In genomic region chr6:29589423-29590048, GRCh38 we compare ENCODE assay signal across 8 cellular contexts. TPM values are rescaled to one million over a fixed set of nuclear protein-coding genes. Genes with fewer than 3 reads are reported as not detected.
DNase-seq lines count a peak whose midpoint lies in the region; ATAC-seq and TF ChIP-seq lines count a peak whose summit lies in the region.

No MANE protein-coding gene starts in this region.

- DNase-seq in GM10248 (ENCODE audit: extremely low spot score) = peak; percentile 58
- DNase-seq in KBM-7 = peak; percentile 72
- DNase-seq in T-helper 1 cell = peak in 3 of 5 donors; percentile 26 to 43 (median 43)
- no peak for DNase-seq in ascending aorta (ENCODE audit: low spot score in 2 of 2)
- DNase-seq in iPS DF 19.7 (ENCODE audit: low read depth, low spot score) = peak; percentile 20
- peak; percentile 38 for DNase-seq in stimulated activated CD4-positive, alpha-beta T cell treated with anti-CD3 and anti-CD28 coated beads, Interleukin-12 subunit alpha, Interleukin-12 subunit beta, amount 100 ng/mL, for 4 hours
- no peak for DNase-seq in NCI-H524 treated with DMSO at 0.1 percent for 48 hours (lab: John Stamatoyannopoulos, UW)

- TF ChIP-seq CTCF in GM10248 (IDR thresholded peaks at IDR 0.05; ENCODE audit: control extremely low read depth, extremely low read depth, low read depth, missing control alignments) = peak; percentile 88
- TF ChIP-seq CTCF in ascending aorta (IDR thresholded peaks at IDR 0.05) = peak; percentile 60 to 89 (median 75)

- H3K27me3 ChIP-seq in ascending aorta = no peaks in the 10 kb centered on the region

- no peaks in the 10 kb centered on the region for H3K9me3 ChIP-seq in ascending aorta

- no peak overlapping the region for H3K4me3 ChIP-seq in ascending aorta

- no peak for ATAC-seq in HG02970 (IDR thresholded peaks at IDR 0.05; ENCODE audit: low FRiP score, unreplicated experiment)

- intact Hi-C loops in ascending aorta (cut with DNase I) = loop anchor here (5.0 kb wide), 1 partner anchor 902 kb away; no protein-coding TSS in a partner anchor

- H3K27ac ChIP-seq in ascending aorta = no peak overlapping the region

- CTCF ChIA-PET in GM10248 (lab: Yijun Ruan, JAX) = interaction anchor here (0.6 to 4.6 kb wide), 16 partner anchors 8 to 904 kb away, joined by 3 to 30 read pairs (median 4); partner anchors contain the start of genes OR12D3 and UBD

- H3K4me1 ChIP-seq in ascending aorta = no peaks in the 10 kb centered on the region

- POLR2A ChIA-PET in GM10248 (lab: Yijun Ruan, JAX) = no interaction called here

- H3K36me3 ChIP-seq in ascending aorta = no peaks in the 10 kb centered on the region

- in situ Hi-C loops in KBM-7 (cut with MboI; ENCODE audit: low pct_unique_long_range_greater_than_20kb, low sequenced_read_pairs) = no loop called here

RNA-seq across cellular contexts. Expression of gene OR2H2, which starts 4.6 kb away (rescaled TPM):
- not detected for total RNA-seq in ascending aorta

RNA-seq across cellular contexts. Expression of gene UBD, which starts 30.0 kb away (rescaled TPM):
- total RNA-seq in ascending aorta = not detected

RNA-seq across cellular contexts. Expression of gene GABBR1, which starts 43.4 kb away (rescaled TPM):
- 166 TPM for total RNA-seq in ascending aorta

Comparison
In these comparisons a context has a peak if more than half of its experiments do, and no peak if none do; other contexts are left out.
1. DNase-seq: peak in GM10248 (single experiment), KBM-7 (single experiment), T-helper 1 cell (3 of 5), iPS DF 19.7 (single experiment) and stimulated activated CD4-positive, alpha-beta T cell treated with anti-CD3 and anti-CD28 coated beads, Interleukin-12 subunit alpha, Interleukin-12 subunit beta, amount 100 ng/mL, for 4 hours (single experiment); none in ascending aorta (0 of 2) and NCI-H524 treated with DMSO at 0.1 percent for 48 hours (single experiment).